ENCODE assay signal across 29 cellular contexts in the genomic region with DNA sequence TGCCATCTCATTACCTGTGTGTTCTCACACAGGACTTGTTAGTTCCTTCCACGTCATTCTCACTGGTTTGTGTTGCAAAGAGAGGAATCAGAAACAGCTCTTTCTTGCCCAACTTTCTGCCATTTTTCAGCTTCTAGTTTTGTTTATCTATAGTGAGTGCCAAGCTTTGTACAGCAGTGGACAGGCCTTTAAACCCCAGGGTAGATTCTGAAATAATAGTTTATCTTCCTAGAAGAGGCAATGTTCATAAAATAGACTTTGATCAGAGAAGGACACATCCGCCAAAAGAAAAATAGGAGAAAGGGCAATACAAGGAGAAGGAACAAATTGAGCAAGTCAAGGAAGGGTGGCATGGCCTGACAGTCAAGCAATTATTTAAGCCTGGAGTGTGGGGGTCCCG.
"Had no signal": no experiment of that assay in that cellular context is flagged by ENCODE, and none has a peak within 500 bp of the region (broad histone marks: within the 10 kb centered on the region; RNA-seq: fewer than 3 reads in every experiment).

No MANE protein-coding gene starts in this region.

- H3K9me3 ChIP-seq: pancreas, prostate gland, right lobe of liver, sigmoid colon, spleen, stomach, thoracic aorta, thyroid gland, upper lobe of left lung, vagina had no signal

- H3K27me3 ChIP-seq: neural progenitor cell, pancreas, right lobe of liver, sigmoid colon, stomach, thyroid gland, tibial nerve, upper lobe of left lung, vagina had no signal

- ATAC-seq: naive thymus-derived CD4-positive, alpha-beta T cell; natural killer cell; pancreas; right cardiac atrium; stimulated activated memory B cell treated with anti-CD40 and anti-IgM and Interleukin-4, amounts not matched to agents 10 μg/mL and 1 μg/mL and 100 μg/mL, for 72 hours had no signal

- H3K4me1 Mint-ChIP-seq: natural killer cell had no signal

- DNase-seq: naive thymus-derived CD4-positive, alpha-beta T cell; natural killer cell; nucleus accumbens; pancreas; retina; right cardiac atrium; right lobe of liver; sigmoid colon; spleen; stimulated activated CD4-positive, alpha-beta T cell treated with anti-CD3 and anti-CD28 coated beads, Interleukin-12 subunit alpha, Interleukin-12 subunit beta, amount 100 ng/mL, for 4 hours; stimulated activated CD4-positive, alpha-beta T cell treated with anti-CD3 and anti-CD28 coated beads, Interleukin-1b, Interleukin-23, amount 100 ng/mL, for 48 hours; stimulated activated CD4-positive, alpha-beta T cell treated with anti-CD3 and anti-CD28 coated beads, Interleukin-4, amount 100 ng/mL, for 1 hour; stimulated activated CD4-positive, alpha-beta T cell treated with anti-CD3 and anti-CD28 coated beads, Interleukin-4, amount 100 ng/mL, for 4 hours; stimulated activated CD8-positive, alpha-beta memory T cell treated with anti-CD3 and anti-CD28 coated beads, Interleukin-4, amount 100 ng/mL, for 48 hours; stimulated activated naive CD4-positive, alpha-beta T cell; stomach; thyroid gland; trophoblast cell; upper lobe of left lung had no signal

- H3K4me3 ChIP-seq: neural progenitor cell, pancreas, prostate gland, right lobe of liver, sigmoid colon, smooth muscle cell, spleen, stomach, thoracic aorta, thyroid gland, tibial nerve, upper lobe of left lung, vagina had no signal

- H3K4me1 ChIP-seq: pancreas, prostate gland, thyroid gland, vagina had no signal

- H3K27ac ChIP-seq: neural progenitor cell, pancreas, prostate gland, right lobe of liver, stomach, thoracic aorta, thyroid gland, tibial nerve, upper lobe of left lung, vagina had no signal

- H3K36me3 Mint-ChIP-seq: naive thymus-derived CD4-positive, alpha-beta T cell; natural killer cell; neural progenitor cell; stimulated activated memory B cell treated with anti-CD40 and anti-IgM and Interleukin-4, amounts not matched to agents 10 μg/mL and 1 μg/mL and 100 μg/mL, for 72 hours had no signal

- FAIRE-seq: pancreas, urothelium cell line had no signal

- H3K27ac Mint-ChIP-seq: naive thymus-derived CD4-positive, alpha-beta T cell; natural killer cell; nephron; neural progenitor cell; stimulated activated memory B cell treated with anti-CD40 and anti-IgM and Interleukin-4, amounts not matched to agents 10 μg/mL and 1 μg/mL and 100 μg/mL, for 72 hours; stimulated activated naive CD8-positive, alpha-beta T cell treated with anti-CD3 and anti-CD28 coated beads, Interleukin-15, Interleukin-2, amounts not matched to agents 100 ng/mL and 50 ng/mL, for 24 hours had no signal

- H3K36me3 ChIP-seq: neural progenitor cell, pancreas, prostate gland, right lobe of liver, sigmoid colon, spleen, stomach, thoracic aorta, thyroid gland, tibial nerve, upper lobe of left lung, vagina had no signal

- H3K9me3 Mint-ChIP-seq: naive thymus-derived CD4-positive, alpha-beta T cell; natural killer cell; nephron; neural progenitor cell; stimulated activated memory B cell treated with anti-CD40 and anti-IgM and Interleukin-4, amounts not matched to agents 10 μg/mL and 1 μg/mL and 100 μg/mL, for 72 hours; stimulated activated naive CD8-positive, alpha-beta T cell treated with anti-CD3 and anti-CD28 coated beads, Interleukin-15, Interleukin-2, amounts not matched to agents 100 ng/mL and 50 ng/mL, for 24 hours had no signal

- H3K4me3 Mint-ChIP-seq: naive thymus-derived CD4-positive, alpha-beta T cell; natural killer cell; nephron; neural progenitor cell; stimulated activated memory B cell treated with anti-CD40 and anti-IgM and Interleukin-4, amounts not matched to agents 10 μg/mL and 1 μg/mL and 100 μg/mL, for 72 hours; stimulated activated naive CD8-positive, alpha-beta T cell treated with anti-CD3 and anti-CD28 coated beads, Interleukin-15, Interleukin-2, amounts not matched to agents 100 ng/mL and 50 ng/mL, for 24 hours had no signal
